1 cellular context compared by ENCODE assay signal in the genomic region with DNA sequence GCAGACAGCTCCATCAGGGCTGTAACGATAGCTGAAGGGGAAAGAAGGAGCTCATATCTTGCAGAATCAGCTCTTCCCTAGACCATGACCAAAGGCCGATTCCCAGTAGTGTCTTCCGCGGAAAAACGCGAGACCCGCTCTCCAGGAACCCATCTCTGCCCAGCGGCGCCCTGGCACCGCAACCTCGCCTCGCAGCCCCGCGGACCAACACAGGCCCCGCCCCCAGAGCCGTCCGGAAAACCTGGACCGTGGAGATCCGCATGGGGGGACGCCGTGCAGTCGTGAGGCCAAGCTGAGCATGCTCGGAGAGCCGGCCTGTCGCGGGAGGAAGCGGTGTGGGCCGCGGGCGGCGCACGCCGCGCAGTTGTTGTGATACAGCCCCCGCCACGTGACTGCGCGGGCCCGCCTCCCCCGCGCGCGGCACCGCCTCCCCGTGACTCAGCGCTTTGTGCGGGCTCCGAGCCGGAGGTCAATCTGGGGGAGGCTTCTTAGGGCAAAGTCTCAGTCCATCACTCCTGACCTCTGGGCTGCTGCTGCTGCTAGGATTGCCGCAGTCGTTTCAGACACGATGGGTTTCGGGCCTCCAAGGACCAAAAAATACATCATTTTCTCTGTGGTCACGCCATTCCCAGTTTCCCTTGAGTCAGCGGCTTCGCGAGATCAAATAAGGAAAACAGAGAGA.
TF ChIP-seq lines count a peak whose summit lies in the region.

No MANE protein-coding gene starts in this region.

TF ChIP-seq in K562, 482 proteins besides CTCF, POLR2A, EP300 and RAD21 (continued from another document and continues in another):
- TF ChIP-seq JUN (IDR thresholded peaks at IDR 0.05; ENCODE audit: borderline replicate concordance, low read depth, low read length): peak; percentile 90; the same call in 1 of the 2 replicates
- TF ChIP-seq JUN (CRISPR knock-in tag; IDR thresholded peaks at IDR 0.05; ENCODE audit: borderline replicate concordance): peak; percentile 82; the same call in 1 of the 2 replicates
- TF ChIP-seq MAZ (CRISPR knock-in tag; conservative IDR thresholded peaks at IDR 0.05 in 1 of 2, IDR thresholded peaks at IDR 0.05 in 1 of 2): peak; percentile 95 to 96
- TF ChIP-seq ZNF354B (CRISPR knock-in tag; IDR thresholded peaks at IDR 0.05): no peak
- no peak for TF ChIP-seq IFI16 (CRISPR knock-in tag; IDR thresholded peaks at IDR 0.05)
- TF ChIP-seq CREB1 (IDR thresholded peaks at IDR 0.05): peak; percentile 89
- peak; percentile 87 for TF ChIP-seq CREB1 (CRISPR knock-in tag; IDR thresholded peaks at IDR 0.05)
- no peak for TF ChIP-seq HNRNPK (IDR thresholded peaks at IDR 0.05; ENCODE audit: low read depth, low read length, poor library complexity, severe bottlenecking)
- TF ChIP-seq TEAD2 (tag; IDR thresholded peaks at IDR 0.05): no peak
- peak; percentile 96 for TF ChIP-seq ZNF316 (IDR thresholded peaks at IDR 0.05)
- TF ChIP-seq MCM3 (IDR thresholded peaks at IDR 0.05): no peak
- TF ChIP-seq NFIC (IDR thresholded peaks at IDR 0.05): no peak; the same call in 1 of the 2 replicates
- peak; percentile 69 for TF ChIP-seq MXI1 (IDR thresholded peaks at IDR 0.05; ENCODE audit: low read depth, low read length)
- no peak for TF ChIP-seq GABPB2 (CRISPR knock-in tag; conservative IDR thresholded peaks at IDR 0.05)
- TF ChIP-seq BCLAF1 (IDR thresholded peaks at IDR 0.05; ENCODE audit: borderline replicate concordance in 1 of 2, control insufficient read depth in 1 of 2, low read depth in 2 of 2, low read length in 1 of 2): peak in 1 of 2 experiments; percentile 43; a peak in 1 of 4 replicates
- TF ChIP-seq, protein P1, sequence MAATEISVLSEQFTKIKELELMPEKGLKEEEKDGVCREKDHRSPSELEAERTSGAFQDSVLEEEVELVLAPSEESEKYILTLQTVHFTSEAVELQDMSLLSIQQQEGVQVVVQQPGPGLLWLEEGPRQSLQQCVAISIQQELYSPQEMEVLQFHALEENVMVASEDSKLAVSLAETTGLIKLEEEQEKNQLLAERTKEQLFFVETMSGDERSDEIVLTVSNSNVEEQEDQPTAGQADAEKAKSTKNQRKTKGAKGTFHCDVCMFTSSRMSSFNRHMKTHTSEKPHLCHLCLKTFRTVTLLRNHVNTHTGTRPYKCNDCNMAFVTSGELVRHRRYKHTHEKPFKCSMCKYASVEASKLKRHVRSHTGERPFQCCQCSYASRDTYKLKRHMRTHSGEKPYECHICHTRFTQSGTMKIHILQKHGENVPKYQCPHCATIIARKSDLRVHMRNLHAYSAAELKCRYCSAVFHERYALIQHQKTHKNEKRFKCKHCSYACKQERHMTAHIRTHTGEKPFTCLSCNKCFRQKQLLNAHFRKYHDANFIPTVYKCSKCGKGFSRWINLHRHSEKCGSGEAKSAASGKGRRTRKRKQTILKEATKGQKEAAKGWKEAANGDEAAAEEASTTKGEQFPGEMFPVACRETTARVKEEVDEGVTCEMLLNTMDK (IDR thresholded peaks at IDR 0.05; ENCODE audit: borderline replicate concordance, insufficient read depth, low read depth, low read length, poor library complexity, severe bottlenecking): no peak
- no peak for TF ChIP-seq ZNF785 (CRISPR knock-in tag; IDR thresholded peaks at IDR 0.05)
- TF ChIP-seq, protein P2, sequence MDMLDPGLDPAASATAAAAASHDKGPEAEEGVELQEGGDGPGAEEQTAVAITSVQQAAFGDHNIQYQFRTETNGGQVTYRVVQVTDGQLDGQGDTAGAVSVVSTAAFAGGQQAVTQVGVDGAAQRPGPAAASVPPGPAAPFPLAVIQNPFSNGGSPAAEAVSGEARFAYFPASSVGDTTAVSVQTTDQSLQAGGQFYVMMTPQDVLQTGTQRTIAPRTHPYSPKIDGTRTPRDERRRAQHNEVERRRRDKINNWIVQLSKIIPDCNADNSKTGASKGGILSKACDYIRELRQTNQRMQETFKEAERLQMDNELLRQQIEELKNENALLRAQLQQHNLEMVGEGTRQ (CRISPR knock-in tag; IDR thresholded peaks at IDR 0.05): peak; percentile 98
- TF ChIP-seq ZBTB26 (CRISPR knock-in tag; IDR thresholded peaks at IDR 0.05): no peak
- TF ChIP-seq TOE1 (IDR thresholded peaks at IDR 0.05; ENCODE audit: borderline replicate concordance): peak; percentile 96
- TF ChIP-seq TOE1 (CRISPR knock-in tag; IDR thresholded peaks at IDR 0.05; ENCODE audit: borderline replicate concordance, low read depth): no peak
- peak; percentile 80 for TF ChIP-seq NUFIP1 (IDR thresholded peaks at IDR 0.05; ENCODE audit: partially characterized antibody)
- peak; percentile 88 for TF ChIP-seq FIP1L1 (IDR thresholded peaks at IDR 0.05; ENCODE audit: low read depth, low read length, poor library complexity, severe bottlenecking)
- TF ChIP-seq, protein P3, sequence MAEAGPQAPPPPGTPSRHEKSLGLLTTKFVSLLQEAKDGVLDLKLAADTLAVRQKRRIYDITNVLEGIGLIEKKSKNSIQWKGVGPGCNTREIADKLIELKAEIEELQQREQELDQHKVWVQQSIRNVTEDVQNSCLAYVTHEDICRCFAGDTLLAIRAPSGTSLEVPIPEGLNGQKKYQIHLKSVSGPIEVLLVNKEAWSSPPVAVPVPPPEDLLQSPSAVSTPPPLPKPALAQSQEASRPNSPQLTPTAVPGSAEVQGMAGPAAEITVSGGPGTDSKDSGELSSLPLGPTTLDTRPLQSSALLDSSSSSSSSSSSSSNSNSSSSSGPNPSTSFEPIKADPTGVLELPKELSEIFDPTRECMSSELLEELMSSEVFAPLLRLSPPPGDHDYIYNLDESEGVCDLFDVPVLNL (CRISPR knock-in tag; IDR thresholded peaks at IDR 0.05; ENCODE audit: low read depth): no peak; the same call in 1 of the 2 replicates
- peak; percentile 80 for TF ChIP-seq RNF2 (IDR thresholded peaks at IDR 0.05)
- no peak for TF ChIP-seq BRF1 (IDR thresholded peaks at IDR 0.05; ENCODE audit: borderline replicate concordance, extremely low read depth, insufficient read length)
- no peak for TF ChIP-seq ZNF184 (CRISPR knock-in tag; IDR thresholded peaks at IDR 0.05)
- TF ChIP-seq KLF6 (CRISPR knock-in tag; IDR thresholded peaks at IDR 0.05; ENCODE audit: borderline replicate concordance): no peak
- TF ChIP-seq ZEB2 (IDR thresholded peaks at IDR 0.05): no peak
- no peak for TF ChIP-seq KHSRP (IDR thresholded peaks at IDR 0.05)
- no peak for TF ChIP-seq ZNF551 (CRISPR knock-in tag; IDR thresholded peaks at IDR 0.05)
- TF ChIP-seq CREB3 (tag; conservative IDR thresholded peaks at IDR 0.05; ENCODE audit: low read depth): no peak
- TF ChIP-seq, protein P4, sequence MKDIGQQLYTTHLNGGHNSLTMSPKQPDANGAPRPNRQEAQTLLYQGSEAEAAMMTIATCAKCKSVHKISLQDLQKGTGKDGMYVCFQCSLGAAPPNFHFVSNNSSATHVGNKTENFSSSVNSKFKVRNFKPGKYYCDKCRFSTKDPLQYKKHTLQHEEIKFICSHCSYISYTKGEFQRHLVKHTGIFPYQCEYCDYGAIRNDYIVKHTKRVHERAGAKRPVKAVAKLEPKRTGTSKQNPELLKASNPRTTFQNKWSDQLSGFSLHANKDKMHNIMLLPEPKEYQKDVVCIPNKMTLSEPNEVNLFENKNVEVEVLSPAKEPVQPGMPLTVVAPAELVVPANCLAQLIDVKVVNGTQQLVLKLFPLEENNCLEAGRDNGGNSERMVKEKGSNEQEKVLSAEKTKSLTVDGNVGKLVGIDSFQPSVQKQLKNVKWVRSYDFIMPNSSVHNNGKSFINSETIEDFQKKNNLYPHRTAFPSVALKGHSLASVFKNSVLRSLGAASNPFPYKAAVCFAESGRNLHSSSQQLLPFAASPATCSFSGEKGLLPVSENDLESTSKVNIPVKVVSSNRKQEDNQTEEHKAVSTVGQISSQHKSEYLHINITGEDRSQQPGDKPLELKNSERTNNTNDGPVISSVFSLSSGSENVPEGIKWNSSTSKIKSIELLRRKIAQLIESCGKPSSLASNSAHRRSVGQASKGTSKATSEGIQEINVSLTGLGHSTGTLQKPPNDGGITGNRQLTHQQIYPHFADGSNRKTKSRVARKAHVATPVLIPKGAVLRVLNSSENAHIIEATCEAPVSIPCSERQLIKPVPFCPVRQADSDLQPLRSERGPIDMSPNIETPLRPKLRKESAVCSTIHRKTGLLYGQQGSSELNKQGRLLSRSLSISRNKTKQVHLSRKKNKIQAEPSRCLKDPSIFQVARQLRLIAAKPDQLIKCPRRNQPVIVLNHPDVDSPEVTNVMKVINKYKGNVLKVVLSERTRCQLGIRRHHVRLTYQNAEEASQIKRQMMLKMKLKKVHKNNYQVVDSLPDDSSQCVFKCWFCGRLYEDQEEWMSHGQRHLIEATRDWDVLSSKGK (CRISPR knock-in tag; IDR thresholded peaks at IDR 0.05): no peak
- TF ChIP-seq SFPQ (IDR thresholded peaks at IDR 0.05; ENCODE audit: low read depth, low read length): no peak
- peak; percentile 81 for TF ChIP-seq CBFA2T2 (conservative IDR thresholded peaks at IDR 0.05)
- TF ChIP-seq POLR2G (IDR thresholded peaks at IDR 0.05; ENCODE audit: low read depth, low read length): peak; percentile 81
- TF ChIP-seq, protein P5, sequence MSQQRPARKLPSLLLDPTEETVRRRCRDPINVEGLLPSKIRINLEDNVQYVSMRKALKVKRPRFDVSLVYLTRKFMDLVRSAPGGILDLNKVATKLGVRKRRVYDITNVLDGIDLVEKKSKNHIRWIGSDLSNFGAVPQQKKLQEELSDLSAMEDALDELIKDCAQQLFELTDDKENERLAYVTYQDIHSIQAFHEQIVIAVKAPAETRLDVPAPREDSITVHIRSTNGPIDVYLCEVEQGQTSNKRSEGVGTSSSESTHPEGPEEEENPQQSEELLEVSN (IDR thresholded peaks at IDR 0.05; ENCODE audit: borderline replicate concordance in 1 of 2, extremely low read depth in 1 of 2, insufficient read depth in 1 of 2, insufficient read length in 1 of 2, low read depth in 1 of 2, low read length in 1 of 2, poor library complexity in 1 of 2, severe bottlenecking in 1 of 2): peak; percentile 83 to 89
- TF ChIP-seq GABPA (tag; conservative IDR thresholded peaks at IDR 0.05; ENCODE audit: low read depth): peak; percentile 66
